17 cellular contexts compared by ENCODE assay signal in the genomic region with DNA sequence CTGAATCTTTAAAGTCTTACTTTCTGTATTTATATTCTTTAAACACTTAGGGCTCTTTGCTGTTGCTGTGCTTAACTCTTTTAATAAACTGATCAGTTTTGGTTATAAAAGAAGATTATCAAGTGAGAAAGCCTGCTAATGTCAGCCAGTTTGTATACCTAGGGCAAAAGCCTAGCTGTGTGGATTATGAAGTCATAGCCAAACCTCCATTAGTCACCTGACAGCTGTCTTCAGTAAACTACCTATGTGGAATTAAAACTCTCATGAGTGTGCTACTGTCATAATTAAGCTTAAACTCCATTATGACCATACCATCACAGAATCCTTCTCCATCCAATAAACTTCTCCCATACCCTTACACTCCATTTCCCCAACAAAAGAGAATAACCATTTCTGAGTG.
A peak's percentile ranks its signal among the peaks of the same experiment; 100 is the strongest.
DNase-seq lines count a peak whose midpoint lies in the region; ATAC-seq and TF ChIP-seq lines count a peak whose summit lies in the region.
"Had no signal": no experiment of that assay in that cellular context is flagged by ENCODE, and none has a peak within 500 bp of the region (broad histone marks: within the 10 kb centered on the region; RNA-seq: fewer than 3 reads in every experiment).

No MANE protein-coding gene starts in this region.

- in situ Hi-C loops in mammary epithelial cell (cut with MboI; ENCODE audit: low sequenced_read_pairs in 2 of 2) = no loop called here

- H3K79me2 ChIP-seq in mammary epithelial cell (ENCODE audit: insufficient read depth, low read length) (no peaks in the 10 kb centered on the region), neural cell (replicated peaks; ENCODE audit: insufficient read depth, low read length) (no peaks in the 10 kb centered on the region)

- H3K9me2 ChIP-seq in neural cell (ENCODE audit: insufficient read depth, low read length) = no peaks in the 10 kb centered on the region

- no peak for TF ChIP-seq RAD21 in neural cell (conservative IDR thresholded peaks at IDR 0.05)

- H4K20me1 ChIP-seq in mammary epithelial cell (ENCODE audit: insufficient read depth, low read length) (no peaks in the 10 kb centered on the region), neural cell (ENCODE audit: insufficient read depth) (no peaks in the 10 kb centered on the region)
- H4K20me1 ChIP-seq: BLaER1 had no signal

- no peaks in the 10 kb centered on the region for H3F3A ChIP-seq in neural cell (ENCODE audit: insufficient read depth, low read length, poor library complexity, severe bottlenecking)

- peaks cover 2% of the 10 kb centered on the region for H3K9me3 ChIP-seq in mammary epithelial cell (replicated peaks; ENCODE audit: insufficient read depth, low read length)
- H3K9me3 ChIP-seq in breast epithelium = no peaks in the 10 kb centered on the region
- no peaks in the 10 kb centered on the region for H3K9me3 ChIP-seq in neural cell (ENCODE audit: low read length)
- no peaks in the 10 kb centered on the region for H3K9me3 ChIP-seq in skeletal muscle tissue (ENCODE audit: control insufficient read depth in 3 of 3, low read length in 3 of 3)
- H3K9me3 ChIP-seq: BLaER1, Caco-2 had no signal

- no peaks in the 10 kb centered on the region for H3K4me1 ChIP-seq in mammary epithelial cell (ENCODE audit: insufficient read depth, low read length)
- H3K4me1 ChIP-seq in breast epithelium = no peaks in the 10 kb centered on the region
- peaks cover 5 to 25% (median 15%) of the 10 kb centered on the region in 3 donors for H3K4me1 ChIP-seq in skeletal muscle tissue (ENCODE audit: control insufficient read depth in 3 of 3, insufficient read depth in 3 of 3, low read length in 3 of 3)
- H3K4me1 ChIP-seq: BLaER1, Caco-2 had no signal

- H2AFZ ChIP-seq in mammary epithelial cell (ENCODE audit: low read depth, low read length) (no peak overlapping the region), neural cell (ENCODE audit: low read depth, low read length) (no peak overlapping the region)
- H2AFZ ChIP-seq: GM23338 had no signal

- H3K36me3 ChIP-seq in mammary epithelial cell (ENCODE audit: insufficient read depth, low read length) = no peaks in the 10 kb centered on the region
- H3K36me3 ChIP-seq in breast epithelium = no peaks in the 10 kb centered on the region
- H3K36me3 ChIP-seq in neural cell (ENCODE audit: insufficient read depth, low read length) = no peaks in the 10 kb centered on the region
- no peaks in the 10 kb centered on the region for H3K36me3 ChIP-seq in skeletal muscle tissue (ENCODE audit: control insufficient read depth in 3 of 3, insufficient read depth in 3 of 3, low read length in 3 of 3)
- H3K36me3 ChIP-seq: BLaER1 had no signal

- peak; percentile 10 for DNase-seq in mammary epithelial cell
- no peak for DNase-seq in breast epithelium (ENCODE audit: low spot score in 2 of 2)
- DNase-seq: Caco-2; CD4-positive, CD25-positive, alpha-beta regulatory T cell; CD8-positive, alpha-beta T cell; DMS153; DND-41; H9 had no signal

- no peak overlapping the region for H3K27ac ChIP-seq in mammary epithelial cell (ENCODE audit: insufficient read depth, low read depth, low read length)
- H3K27ac ChIP-seq in breast epithelium = no peak overlapping the region
- H3K27ac ChIP-seq in neural cell (ENCODE audit: low read length) = peak overlapping the region; percentile 40
- H3K27ac ChIP-seq in skeletal muscle tissue (ENCODE audit: low read depth, low read length) = peak overlapping the region; percentile 13
- H3K27ac ChIP-seq: 22Rv1, BLaER1, C4-2B had no signal

- ATAC-seq in HG03196 (IDR thresholded peaks at IDR 0.05; ENCODE audit: unreplicated experiment) (no peak), GM19023 (IDR thresholded peaks at IDR 0.05; ENCODE audit: unreplicated experiment) (no peak)
- ATAC-seq: CD8-positive, alpha-beta T cell; GM23338; HCT116 had no signal

- TF ChIP-seq CTCF in mammary epithelial cell (conservative IDR thresholded peaks at IDR 0.05 in 1 of 2, IDR thresholded peaks at IDR 0.05 in 1 of 2; ENCODE audit: extremely low read depth in 1 of 2, insufficient read depth in 1 of 2, low read depth in 1 of 2, low read length in 2 of 2) (no peak), breast epithelium (IDR thresholded peaks at IDR 0.05) (no peak), neural cell (IDR thresholded peaks at IDR 0.05; ENCODE audit: poor library complexity, severe bottlenecking) (no peak)

- intact Hi-C loops in mammary epithelial cell (cut with micrococcal nuclease) = no loop called here
- intact Hi-C loops in breast epithelium (cut with DNase I; ENCODE audit: low total_unique reads) = no loop called here

- BruUV-seq in mammary epithelial cell (replicated peaks; lab: Mats Ljungman, UMichigan) = no TSS peak

- dilution Hi-C loops in mammary epithelial cell (cut with HindIII; ENCODE audit: low sequenced_read_pairs) = no loop called here

- no peak for TF ChIP-seq POLR2A in breast epithelium (IDR thresholded peaks at IDR 0.05)

- H3K4me3 ChIP-seq in mammary epithelial cell (replicated peaks in 1 of 3; ENCODE audit: insufficient read depth in 1 of 3, low read depth in 2 of 3, low read length in 3 of 3) = no peak overlapping the region
- no peak overlapping the region for H3K4me3 ChIP-seq in breast epithelium
- no peak overlapping the region for H3K4me3 ChIP-seq in neural cell (ENCODE audit: low read length)
- no peak overlapping the region for H3K4me3 ChIP-seq in skeletal muscle tissue (ENCODE audit: low read length in 3 of 3)
- H3K4me3 ChIP-seq: BLaER1, GM23338 had no signal

- H3K9ac ChIP-seq in mammary epithelial cell (ENCODE audit: insufficient read depth, low read length) (no peak overlapping the region), neural cell (ENCODE audit: low read length) (no peak overlapping the region), skeletal muscle tissue (ENCODE audit: low read depth in 1 of 3, low read length in 3 of 3) (no peak overlapping the region)
- H3K9ac ChIP-seq: BLaER1 had no signal

- H3K27me3 ChIP-seq in mammary epithelial cell (ENCODE audit: insufficient read depth, low read length) = no peaks in the 10 kb centered on the region
- no peaks in the 10 kb centered on the region for H3K27me3 ChIP-seq in breast epithelium
- no peaks in the 10 kb centered on the region for H3K27me3 ChIP-seq in neural cell (ENCODE audit: insufficient read depth, low read depth, low read length)
- no peaks in the 10 kb centered on the region for H3K27me3 ChIP-seq in skeletal muscle tissue (ENCODE audit: control insufficient read depth in 3 of 3, insufficient read depth in 3 of 3, low read length in 3 of 3)
- H3K27me3 ChIP-seq: BLaER1 had no signal

- CTCF ChIA-PET in mammary epithelial cell (lab: Charles Lee; ENCODE audit: low non-redundant PET) = no interaction called here

- no peak for TF ChIP-seq EP300 in neural cell (conservative IDR thresholded peaks at IDR 0.05; ENCODE audit: poor library complexity, severe bottlenecking)

- no peak overlapping the region for H3K4me2 ChIP-seq in mammary epithelial cell (ENCODE audit: insufficient read depth, low read depth, low read length)
- H3K4me2 ChIP-seq in neural cell (ENCODE audit: low read length) = no peak overlapping the region
- H3K4me2 ChIP-seq: BLaER1, GM23338 had no signal

TF ChIP-seq in neural cell, 6 proteins besides CTCF, POLR2A, EP300 and RAD21:
- TF ChIP-seq REST (IDR thresholded peaks at IDR 0.05; ENCODE audit: borderline replicate concordance) (no peak), POLR2AphosphoS5 (IDR thresholded peaks at IDR 0.05) (no peak), SMC3 (conservative IDR thresholded peaks at IDR 0.05; ENCODE audit: poor library complexity) (no peak), MXI1 (conservative IDR thresholded peaks at IDR 0.05; ENCODE audit: poor library complexity, severe bottlenecking) (no peak), TAF1 (IDR thresholded peaks at IDR 0.05; ENCODE audit: low read depth) (no peak), EZH2 (IDR thresholded peaks at IDR 0.05; ENCODE audit: borderline replicate concordance, insufficient read depth, low read length, poor library complexity, severe bottlenecking) (no peak)

Comparison
In these comparisons a context has a peak if more than half of its experiments do, and no peak if none do; other contexts are left out.
1. H3K27ac ChIP-seq: peak in neural cell (single experiment) and skeletal muscle tissue (single experiment); none in mammary epithelial cell (single experiment) and breast epithelium (0 of 2).